In genomic region chr3:41833628-41834027, GRCh38 we compare ENCODE assay signal across 11 cellular contexts.
"Had no signal": no experiment of that assay in that cellular context is flagged by ENCODE, and none has a peak within 500 bp of the region (broad histone marks: within the 10 kb centered on the region; RNA-seq: fewer than 3 reads in every experiment).

No MANE protein-coding gene starts in this region.

- H3K4me1 ChIP-seq: HAP-1 had no signal

- DNase-seq: GM23248, GOT3, H7, H9, HCEC 1CT, HFFc6 had no signal

- H3K9ac ChIP-seq: GM23248 had no signal

- H3K27ac ChIP-seq: GM23248 had no signal

- H3K36me3 ChIP-seq: HAP-1 had no signal

- H3K4me2 ChIP-seq: GM23338 had no signal

- H3K4me3 ChIP-seq: GM23248, GM23338, HAP-1 had no signal

- H2AFZ ChIP-seq: GM23248, GM23338 had no signal

- FAIRE-seq: H1, H54 had no signal

- H3K9me3 ChIP-seq: HAP-1 had no signal

- ATAC-seq: GM23338, HCT116 had no signal
